Comparison of ENCODE assay signal across 11 cellular contexts in the genomic region with DNA sequence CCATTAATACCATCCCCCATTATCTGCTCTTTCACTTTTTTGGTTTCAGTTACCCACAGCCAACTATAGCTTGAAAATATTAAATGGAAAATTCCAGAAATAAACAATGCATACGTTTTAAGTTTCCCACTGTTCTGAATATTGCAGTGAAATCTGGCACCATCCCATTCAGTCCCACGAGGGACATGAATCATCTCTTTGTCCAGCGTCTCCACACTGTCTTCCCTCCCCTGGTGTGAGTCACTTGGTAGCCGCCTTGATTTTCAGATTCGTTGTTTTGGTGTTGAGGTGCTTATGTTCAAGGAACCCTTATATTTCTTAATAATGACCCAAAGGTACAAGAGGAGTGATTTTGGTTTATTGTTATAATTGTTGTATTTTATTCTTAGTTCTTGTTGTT.
A peak's percentile ranks its signal among the peaks of the same experiment; 100 is the strongest.
DNase-seq lines count a peak whose midpoint lies in the region; ATAC-seq and TF ChIP-seq lines count a peak whose summit lies in the region.
"Had no signal": no experiment of that assay in that cellular context is flagged by ENCODE, and none has a peak within 500 bp of the region (broad histone marks: within the 10 kb centered on the region; RNA-seq: fewer than 3 reads in every experiment).

No MANE protein-coding gene starts in this region.

- intact Hi-C loops in activated CD4-positive, alpha-beta T cell treated with anti-CD3 and anti-CD28 coated beads for 36 hours (cut with DNase I, micrococcal nuclease): loop anchor here in 1 of 2 experiments (10.0 kb wide), 1 partner anchor 371 kb away; the partner anchor contains the start of gene GPR180
- intact Hi-C loops in ovary (cut with DNase I): no loop called here

- no peaks in the 10 kb centered on the region for H4K20me1 ChIP-seq in GM23338 (replicated peaks; ENCODE audit: insufficient read depth)

- H3K4me3 Mint-ChIP-seq in GM23338: no peak overlapping the region
- no peak overlapping the region for H3K4me3 Mint-ChIP-seq in activated CD4-positive, alpha-beta T cell treated with anti-CD3 and anti-CD28 coated beads for 36 hours

- POLR2A ChIA-PET in activated CD4-positive, alpha-beta T cell treated with anti-CD3 and anti-CD28 coated beads for 36 hours (lab: Charles Lee): no interaction called here

- CTCF ChIA-PET in activated CD4-positive, alpha-beta T cell treated with anti-CD3 and anti-CD28 coated beads for 36 hours (lab: Charles Lee): no interaction called here

- H3K27ac ChIP-seq in gastroesophageal sphincter (no peak overlapping the region), GM23338 (ENCODE audit: low read depth) (no peak overlapping the region), ovary (no peak overlapping the region)

- H3F3A ChIP-seq in GM23338 (replicated peaks; ENCODE audit: low read depth): no peaks in the 10 kb centered on the region

- DNase-seq in GM04504 (ENCODE audit: low read depth) (peak; percentile 73), SW 1271 (lab: John Stamatoyannopoulos, UW) (peak; percentile 13 to 60), retinal pigment epithelial cell (ENCODE audit: low read depth) (peak; percentile 75), GM23338 (ENCODE audit: low spot score) (no peak), NCI-H128 (lab: John Stamatoyannopoulos, UW; ENCODE audit: unreplicated experiment) (no peak), ovary (no peak)
- no peak for DNase-seq in activated CD4-positive, alpha-beta T cell treated with anti-CD3 and anti-CD28 coated beads for 36 hours
- DNase-seq: effector memory CD4-positive, alpha-beta T cell; KG1; SIG-M5 had no signal

- 22 to 46% methylated on average over 5 of the region's 5 CpGs for WGBS in gastroesophageal sphincter (ENCODE audit: low coverage in 1 of 2), 2 donors
- 49 to 71% (median 50%) methylated on average over 5 of the region's 5 CpGs for WGBS in ovary, 3 donors

- H3K27me3 ChIP-seq in gastroesophageal sphincter: no peaks in the 10 kb centered on the region
- H3K27me3 ChIP-seq in GM23338 (ENCODE audit: insufficient read depth): no peaks in the 10 kb centered on the region
- no peaks in the 10 kb centered on the region for H3K27me3 ChIP-seq in ovary

- TF ChIP-seq CTCF in gastroesophageal sphincter (IDR thresholded peaks at IDR 0.05) (no peak), retinal pigment epithelial cell (conservative IDR thresholded peaks at IDR 0.05; ENCODE audit: low read depth, low read length) (no peak), GM23338 (conservative IDR thresholded peaks at IDR 0.05; ENCODE audit: low read depth in 2 of 2) (no peak), ovary (IDR thresholded peaks at IDR 0.05) (no peak)

- H3K4me1 ChIP-seq in gastroesophageal sphincter: no peaks in the 10 kb centered on the region
- H3K4me1 ChIP-seq in GM23338 (ENCODE audit: insufficient read depth): no peaks in the 10 kb centered on the region
- peaks cover 1% of the 10 kb centered on the region for H3K4me1 ChIP-seq in ovary (ENCODE audit: insufficient read depth)

- ATAC-seq in gastroesophageal sphincter: peak; percentile 71
- ATAC-seq in GM23338: no peak
- ATAC-seq in activated CD4-positive, alpha-beta T cell treated with anti-CD3 and anti-CD28 coated beads for 36 hours: no peak

- H3K36me3 ChIP-seq in gastroesophageal sphincter (no peaks in the 10 kb centered on the region), GM23338 (ENCODE audit: insufficient read depth) (no peaks in the 10 kb centered on the region), ovary (no peaks in the 10 kb centered on the region)

- H3K79me2 ChIP-seq in GM23338 (replicated peaks; ENCODE audit: insufficient read depth): no peaks in the 10 kb centered on the region

- TF ChIP-seq EP300 in gastroesophageal sphincter (IDR thresholded peaks at IDR 0.05) (no peak), ovary (IDR thresholded peaks at IDR 0.05) (no peak)

- H3K9me2 ChIP-seq in GM23338 (ENCODE audit: insufficient read depth): 0 out of 2 replicates have a peak, but pooled peaks cover 5% of the 10 kb centered on the region

- no peak overlapping the region for H3K4me2 ChIP-seq in GM23338

- no peaks in the 10 kb centered on the region for H3K36me3 Mint-ChIP-seq in GM23338 (ENCODE audit: low read depth)
- no peaks in the 10 kb centered on the region for H3K36me3 Mint-ChIP-seq in activated CD4-positive, alpha-beta T cell treated with anti-CD3 and anti-CD28 coated beads for 36 hours (ENCODE audit: low read depth)

- no peak overlapping the region for H3K27ac Mint-ChIP-seq in GM23338
- H3K27ac Mint-ChIP-seq in activated CD4-positive, alpha-beta T cell treated with anti-CD3 and anti-CD28 coated beads for 36 hours: no peak overlapping the region

- no peak overlapping the region for H2AFZ ChIP-seq in GM23338

- H3K9me3 ChIP-seq in gastroesophageal sphincter: no peaks in the 10 kb centered on the region
- no peaks in the 10 kb centered on the region for H3K9me3 ChIP-seq in ovary

- H3K4me3 ChIP-seq in gastroesophageal sphincter (no peak overlapping the region), retinal pigment epithelial cell (ENCODE audit: low read length) (no peak overlapping the region), GM23338 (no peak overlapping the region), ovary (no peak overlapping the region)

- no peak for TF ChIP-seq POLR2A in gastroesophageal sphincter (IDR thresholded peaks at IDR 0.05)
- no peak for TF ChIP-seq POLR2A in ovary (IDR thresholded peaks at IDR 0.05)

- no peaks in the 10 kb centered on the region for H3K27me3 Mint-ChIP-seq in GM23338 (ENCODE audit: insufficient read depth, low read depth, poor library complexity)
- H3K27me3 Mint-ChIP-seq in activated CD4-positive, alpha-beta T cell treated with anti-CD3 and anti-CD28 coated beads for 36 hours: no peaks in the 10 kb centered on the region

- no peaks in the 10 kb centered on the region for H3K9me3 Mint-ChIP-seq in GM23338
- H3K9me3 Mint-ChIP-seq in activated CD4-positive, alpha-beta T cell treated with anti-CD3 and anti-CD28 coated beads for 36 hours (ENCODE audit: low read depth): no peaks in the 10 kb centered on the region

- H3K4me1 Mint-ChIP-seq in GM23338: peaks cover 8% of the 10 kb centered on the region; the same call in 2 of the 3 replicates
- peaks cover 23% of the 10 kb centered on the region for H3K4me1 Mint-ChIP-seq in activated CD4-positive, alpha-beta T cell treated with anti-CD3 and anti-CD28 coated beads for 36 hours

TF ChIP-seq in GM23338, 12 proteins besides CTCF, POLR2A, EP300 and RAD21 (continues in another document):
- TF ChIP-seq ZNF331 (CRISPR knock-in tag; IDR thresholded peaks at IDR 0.05; ENCODE audit: low read depth) (no peak), ZNF462 (CRISPR knock-in tag; IDR thresholded peaks at IDR 0.05) (no peak), CREB1 (CRISPR knock-in tag; IDR thresholded peaks at IDR 0.05; ENCODE audit: low read depth) (no peak), EZH2 (IDR thresholded peaks at IDR 0.05; ENCODE audit: low read depth, unreplicated experiment) (no peak)

Comparison
In these comparisons a context has a peak if more than half of its experiments do, and no peak if none do; other contexts are left out.
1. DNase-seq: peak in GM04504 (single experiment), SW 1271 (2 of 2) and retinal pigment epithelial cell (single experiment); none in GM23338 (single experiment), NCI-H128 (single experiment), activated CD4-positive, alpha-beta T cell treated with anti-CD3 and anti-CD28 coated beads for 36 hours (single experiment) and ovary (0 of 5).